Comparison of ENCODE assay signal across 17 cellular contexts in genomic region chr2:128394004-128394730, GRCh38.
DNase-seq lines count a peak whose midpoint lies in the region; ATAC-seq and TF ChIP-seq lines count a peak whose summit lies in the region.
"Had no signal": no experiment of that assay in that cellular context is flagged by ENCODE, and none has a peak within 500 bp of the region (broad histone marks: within the 10 kb centered on the region; RNA-seq: fewer than 3 reads in every experiment).

No MANE protein-coding gene starts in this region.

- H2AK5ac ChIP-seq in mesenchymal stem cell (ENCODE audit: low read length, severe bottlenecking) = peak overlapping the region; percentile 4

- no peak overlapping the region for H2AFZ ChIP-seq in mesenchymal stem cell (ENCODE audit: low read depth, low read length)

- H3K27me3 ChIP-seq in heart left ventricle (no peaks in the 10 kb centered on the region), mesenchymal stem cell (ENCODE audit: control insufficient read depth in 1 of 2, insufficient read depth in 1 of 2, low read length in 2 of 2) (no peaks in the 10 kb centered on the region)

- WGBS in heart left ventricle, 4 donors = 85 to 90% (median 89%) methylated on average over 11 of the region's 11 CpGs
- 89% methylated on average over 9 of the region's 11 CpGs for WGBS in mesenchymal stem cell

- no peak for TF ChIP-seq POLR2A in heart left ventricle (IDR thresholded peaks at IDR 0.05)

- intact Hi-C loops in Right ventricle myocardium inferior (cut with DNase I) (no loop called here), heart left ventricle (cut with DNase I) (no loop called here)

- TF ChIP-seq CTCF in heart left ventricle (IDR thresholded peaks at IDR 0.05) = no peak

- H3K79me1 ChIP-seq in mesenchymal stem cell (replicated peaks; ENCODE audit: low read length, poor library complexity, severe bottlenecking) = no peaks in the 10 kb centered on the region

- peak; percentile 13 for ATAC-seq in Right ventricle myocardium inferior
- no peak for ATAC-seq in heart left ventricle
- ATAC-seq in HG02885 (IDR thresholded peaks at IDR 0.05; ENCODE audit: poor library complexity, unreplicated experiment) = no peak
- ATAC-seq in SK-N-SH treated with all-trans-retinoic acid at 6 μM for 48 hours = no peak
- ATAC-seq: PC-3 had no signal

- no peak overlapping the region for H3K4me2 ChIP-seq in mesenchymal stem cell (ENCODE audit: low read length, poor library complexity, severe bottlenecking)

- no peak overlapping the region for H4K91ac ChIP-seq in mesenchymal stem cell (ENCODE audit: low read length)

- no peak overlapping the region for H2BK15ac ChIP-seq in mesenchymal stem cell (ENCODE audit: low read depth, poor library complexity, severe bottlenecking)

- no peaks in the 10 kb centered on the region for H3K9me3 ChIP-seq in heart left ventricle
- no peaks in the 10 kb centered on the region for H3K9me3 ChIP-seq in mesenchymal stem cell (ENCODE audit: control insufficient read depth, low read length)
- H3K9me3 ChIP-seq: Caco-2 had no signal

- H3K27ac ChIP-seq in heart left ventricle (no peak overlapping the region), mesenchymal stem cell (ENCODE audit: low read length, poor library complexity, severe bottlenecking) (no peak overlapping the region)
- H3K27ac ChIP-seq: C4-2B had no signal

- H3K4me1 ChIP-seq in heart left ventricle (peaks cover 0 to 6% (median 0%) of the 10 kb centered on the region in 12 donors), mesenchymal stem cell (ENCODE audit: control insufficient read depth, insufficient read depth, low read depth, low read length) (peaks cover 27% of the 10 kb centered on the region)

- H3K23ac ChIP-seq in mesenchymal stem cell (ENCODE audit: low read length in 2 of 2) = no peak overlapping the region

- H3K4me3 ChIP-seq in heart left ventricle = no peak overlapping the region
- H3K4me3 ChIP-seq in mesenchymal stem cell (ENCODE audit: insufficient read depth in 1 of 2, low read depth in 1 of 2, low read length in 2 of 2) = no peak overlapping the region

- no peak overlapping the region for H2BK120ac ChIP-seq in mesenchymal stem cell (ENCODE audit: low read depth, low read length)

- H2BK12ac ChIP-seq in mesenchymal stem cell (ENCODE audit: low read length in 2 of 2) = no peak overlapping the region

- no peak overlapping the region for H3K9ac ChIP-seq in mesenchymal stem cell (ENCODE audit: low read length)

- H3K4ac ChIP-seq in mesenchymal stem cell (ENCODE audit: low read depth in 1 of 2, low read length in 2 of 2) = no peak overlapping the region

- no peak overlapping the region for H3K18ac ChIP-seq in mesenchymal stem cell (ENCODE audit: low read depth in 1 of 2, low read length in 2 of 2)

- H4K8ac ChIP-seq in mesenchymal stem cell (ENCODE audit: low read length) = no peak overlapping the region

- DNase-seq in Right ventricle myocardium inferior (ENCODE audit: missing footprints) (no peak), heart left ventricle (no peak), cerebellar cortex (ENCODE audit: low spot score) (peak; percentile 79), mesenchymal stem cell (no peak), SKM-1 treated with dmso at 0.1 percent for 144 hours (lab: John Stamatoyannopoulos, UW; ENCODE audit: unreplicated experiment) (no peak)
- no peak for DNase-seq in activated CD4-positive, alpha-beta T cell treated with anti-CD3 and anti-CD28 coated beads, Interleukin-2, amount 50 U/mL, for 48 hours
- DNase-seq: 8988T; Caco-2; NCI-H1436 treated with DMSO at 0.1 percent for 48 hours; NCI-H2081 treated with DMSO at 0.1 percent for 48 hours; NCI-H345; NCI-H69; NK-92 treated with Interleukin-12 subunit alpha and Interleukin-12 subunit beta, amount 100 ng/mL, for 24 hours; PC-3 had no signal

- H2BK5ac ChIP-seq in mesenchymal stem cell (ENCODE audit: low read depth, low read length, poor library complexity, severe bottlenecking) = no peak overlapping the region

- H3K14ac ChIP-seq in mesenchymal stem cell (ENCODE audit: low read length in 2 of 2) = no peak overlapping the region

- H3K36me3 ChIP-seq in heart left ventricle (no peaks in the 10 kb centered on the region), mesenchymal stem cell (ENCODE audit: control insufficient read depth in 1 of 2, insufficient read depth in 2 of 2, low read depth in 1 of 2, low read length in 2 of 2) (no peaks in the 10 kb centered on the region)

TF ChIP-seq in SK-N-SH treated with all-trans-retinoic acid at 6 μM for 48 hours, 23 proteins besides CTCF, POLR2A, EP300 and RAD21:
- TF ChIP-seq CREB5 (CRISPR knock-in tag; IDR thresholded peaks at IDR 0.05; ENCODE audit: low read depth) = no peak
- no peak for TF ChIP-seq BACH2 (CRISPR knock-in tag; IDR thresholded peaks at IDR 0.05; ENCODE audit: borderline replicate concordance)
- TF ChIP-seq ZFP3 (CRISPR knock-in tag; IDR thresholded peaks at IDR 0.05) = no peak
- TF ChIP-seq PPARA (CRISPR knock-in tag; IDR thresholded peaks at IDR 0.05; ENCODE audit: borderline replicate concordance) = no peak
- TF ChIP-seq TSHZ2 (CRISPR knock-in tag; IDR thresholded peaks at IDR 0.05) = no peak
